23 cellular contexts compared by ENCODE assay signal in the genomic region with DNA sequence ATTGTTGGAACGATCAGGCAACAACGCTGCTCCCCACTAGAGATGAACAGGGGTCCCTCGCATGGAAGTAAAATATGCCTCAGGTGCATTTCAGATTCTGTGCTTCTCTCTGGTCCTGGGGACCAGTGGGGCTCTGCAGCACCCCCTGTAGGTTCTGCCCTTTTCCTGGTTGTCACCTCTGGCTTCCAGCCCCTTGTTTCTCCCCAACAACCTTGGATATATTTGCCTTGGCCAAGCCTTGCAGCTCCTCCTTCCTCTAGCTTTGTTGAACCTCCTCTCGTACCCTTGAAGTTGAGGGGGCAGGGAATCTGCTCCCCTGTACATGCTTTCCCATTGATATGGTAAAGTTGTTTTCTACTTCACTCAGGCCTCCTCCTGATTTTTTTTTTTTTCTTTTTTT. TPM values are rescaled to one million over a fixed set of nuclear protein-coding genes. Genes with fewer than 3 reads are reported as not detected.
DNase-seq lines count a peak whose midpoint lies in the region; ATAC-seq, FAIRE-seq and TF ChIP-seq lines count a peak whose summit lies in the region.
"Had no signal": no experiment of that assay in that cellular context is flagged by ENCODE, and none has a peak within 500 bp of the region (broad histone marks: within the 10 kb centered on the region; RNA-seq: fewer than 3 reads in every experiment).

No MANE protein-coding gene starts in this region.

- H3K4me1 ChIP-seq in BLaER1, result peaks cover 40% of the 10 kb centered on the region
- H3K4me1 ChIP-seq in H1 (replicated peaks in 1 of 4; ENCODE audit: control insufficient read depth in 3 of 4, insufficient read depth in 4 of 4, low read length in 3 of 4), result peaks cover 0 to 8% (median 3%) of the 10 kb centered on the region in 4 experiments; a peak in 4 of 7 replicates
- no peaks in the 10 kb centered on the region for H3K4me1 ChIP-seq in adrenal gland (replicated peaks in 1 of 2)
- H3K4me1 ChIP-seq: neural progenitor cell, tibial artery had no signal

- no peaks in the 10 kb centered on the region for H3K27me3 ChIP-seq in BLaER1
- no peaks in the 10 kb centered on the region for H3K27me3 ChIP-seq in H1 (replicated peaks in 1 of 4; ENCODE audit: control insufficient read depth in 3 of 4, extremely low read depth in 1 of 4, insufficient read depth in 3 of 4, low read length in 3 of 4)
- H3K27me3 ChIP-seq in adrenal gland, result no peaks in the 10 kb centered on the region
- H3K27me3 ChIP-seq: hepatocyte, neural progenitor cell had no signal

- ATAC-seq in GM18873 (IDR thresholded peaks at IDR 0.05; ENCODE audit: low FRiP score, unreplicated experiment), result no peak
- ATAC-seq: stimulated activated naive B cell treated with anti-CD40 and anti-IgM and Interleukin-4, amounts not matched to agents 10 μg/mL and 1 μg/mL and 100 μg/mL, for 72 hours had no signal

- TF ChIP-seq EP300 in H1 (IDR thresholded peaks at IDR 0.05; ENCODE audit: borderline replicate concordance in 1 of 2, low read depth in 2 of 2, low read length in 2 of 2), result no peak

- POLR2A ChIA-PET in H1 (lab: Charles Lee; ENCODE audit: partially characterized antibody), result interaction anchor here (0.6 to 0.8 kb wide), 2 partner anchors 148 to 156 kb away, joined by 3 to 4 read pairs; no protein-coding TSS in a partner anchor

- no peak overlapping the region for H3K27ac ChIP-seq in BLaER1
- H3K27ac ChIP-seq in H1 (ENCODE audit: low read depth, low read length), result no peak overlapping the region
- H3K27ac ChIP-seq in adrenal gland, result no peak overlapping the region
- H3K27ac ChIP-seq: hepatocyte, neural progenitor cell, RWPE1, tibial artery had no signal

- H3K9me3 ChIP-seq in BLaER1 (peaks cover 11% of the 10 kb centered on the region; the same call in 1 of the 2 replicates), H1 (ENCODE audit: insufficient read depth in 2 of 2, low read depth in 1 of 2, low read length in 1 of 2) (peaks cover 0 to 11% of the 10 kb centered on the region in 2 experiments; a peak in 2 of 4 replicates), adrenal gland (replicated peaks in 1 of 3) (no peaks in the 10 kb centered on the region)
- H3K9me3 ChIP-seq: tibial artery had no signal

- H2AFZ ChIP-seq in H1 (ENCODE audit: low read length), result peak overlapping the region; percentile 18; the same call in 1 of the 2 replicates
- H2AFZ ChIP-seq: hepatocyte, neural progenitor cell had no signal

- 83% methylated on average over 4 of the region's 4 CpGs; no CpG with 5 or more reads in 1 of the 2 experiments for WGBS in H1 (ENCODE audit: extremely low coverage in 1 of 2, insufficient coverage in 1 of 2, insufficient read length in 1 of 2, insufficient replicate concordance in 2 of 2, low coverage in 1 of 2, low lambda C conversion rate in 2 of 2, missing lambda C conversion rate in 1 of 2), 2 experiments
- WGBS in adrenal gland, 4 donors, result 53 to 81% (median 58%) methylated on average over 4 of the region's 4 CpGs

- H3K79me2 ChIP-seq in H1 (ENCODE audit: control insufficient read depth in 1 of 2, insufficient read depth in 2 of 2, low read length in 2 of 2), result no peaks in the 10 kb centered on the region
- H3K79me2 ChIP-seq: hepatocyte had no signal

- H3K4me2 ChIP-seq in BLaER1 (peak overlapping the region; percentile 43; the same call in 1 of the 2 replicates), H1 (ENCODE audit: insufficient read depth in 1 of 2, low read depth in 2 of 2, low read length in 2 of 2) (peak overlapping the region in 1 of 2 experiments; percentile 16; a peak in 1 of 4 replicates)
- H3K4me2 ChIP-seq: hepatocyte, neural progenitor cell had no signal

- no peak; a peak in 1 of 4 replicates for TF ChIP-seq RAD21 in H1 (IDR thresholded peaks at IDR 0.05 in 1 of 2, conservative IDR thresholded peaks at IDR 0.05 in 1 of 2; ENCODE audit: low read depth in 2 of 2, low read length in 2 of 2)

- no peak overlapping the region for H2BK120ac ChIP-seq in H1 (replicated peaks; ENCODE audit: low read depth, low read length)

- no peak overlapping the region for H3K23ac ChIP-seq in H1 (ENCODE audit: insufficient read length)

- H3K56ac ChIP-seq in H1 (replicated peaks; ENCODE audit: insufficient read length, low read depth, low read length), result no peak overlapping the region

- no peak overlapping the region for H2AK5ac ChIP-seq in H1 (ENCODE audit: low read depth, low read length)

- H3K4me3 ChIP-seq in BLaER1, result no peak overlapping the region
- no peak overlapping the region; a peak in 1 of 8 replicates for H3K4me3 ChIP-seq in H1 (ENCODE audit: extremely low read depth in 1 of 4, insufficient read depth in 2 of 4, low read depth in 3 of 4, low read length in 4 of 4)
- H3K4me3 ChIP-seq in adrenal gland, result no peak overlapping the region
- H3K4me3 ChIP-seq: hepatocyte, neural progenitor cell, tibial artery had no signal

- no peak overlapping the region for H3K14ac ChIP-seq in H1 (ENCODE audit: insufficient read length)

- no peak overlapping the region for H2BK5ac ChIP-seq in H1 (ENCODE audit: low read depth, low read length)

- intact Hi-C loops in adrenal gland (cut with DNase I), result loop anchor here in 1 of 2 donors (10.0 kb wide), 2 partner anchors 150 to 340 kb away; a partner anchor contains a TSS

- H4K91ac ChIP-seq in H1 (replicated peaks; ENCODE audit: insufficient read length, low read length), result no peak overlapping the region

- no peaks in the 10 kb centered on the region for H3K36me3 ChIP-seq in BLaER1
- no peaks in the 10 kb centered on the region for H3K36me3 ChIP-seq in H1 (ENCODE audit: control insufficient read depth in 2 of 4, insufficient read depth in 4 of 4, low read length in 3 of 4)
- no peaks in the 10 kb centered on the region for H3K36me3 ChIP-seq in adrenal gland (replicated peaks in 1 of 2)
- H3K36me3 ChIP-seq: neural progenitor cell, tibial artery had no signal

- H3K23me2 ChIP-seq in H1 (ENCODE audit: low read depth, low read length), result no peaks in the 10 kb centered on the region

- H2BK15ac ChIP-seq in H1 (ENCODE audit: low read length), result no peak overlapping the region

- no peak overlapping the region for H2BK12ac ChIP-seq in H1 (ENCODE audit: low read depth, low read length)

- DNase-seq in NCI-H69 (lab: John Stamatoyannopoulos, UW) (peak; percentile 13), H1 (ENCODE audit: low read depth in 1 of 2, low spot score in 2 of 2) (peak in 1 of 2 experiments; percentile 49), middle frontal gyrus (ENCODE audit: extremely low spot score, low spot score) (no peak), adrenal gland (no peak)
- no peak for DNase-seq in stimulated activated CD4-positive, alpha-beta T cell treated with anti-CD3 and anti-CD28 coated beads, Interleukin-12 subunit alpha, Interleukin-12 subunit beta, amount 100 ng/mL, for 4 hours
- DNase-seq: activated CD4-positive, alpha-beta T cell treated with anti-CD3 and anti-CD28 coated beads, Interleukin-2, amount 50 U/mL, for 4 hours; activated naive CD8-positive, alpha-beta T cell treated with anti-CD3 and anti-CD28 coated beads for 36 hours; activated T-cell treated with anti-CD3 and anti-CD28 coated beads, Interleukin-2, amount 50 U/mL, for 24 hours; GOT3; kidney glomerular epithelial cell; midbrain; NCI-H1417; NCI-H2171 treated with DMSO at 0.1 percent for 48 hours; NCI-H774; stimulated activated naive B cell treated with anti-CD40 and anti-IgM and Interleukin-4, amounts not matched to agents 10 μg/mL and 1 μg/mL and 100 μg/mL, for 72 hours; tibial artery had no signal

- H3K18ac ChIP-seq in H1 (ENCODE audit: extremely low read depth, low read length), result no peak overlapping the region

- no peak overlapping the region for H4K8ac ChIP-seq in H1 (ENCODE audit: extremely low read depth, insufficient read depth, low read length)

- CTCF ChIA-PET in H1 (lab: Charles Lee; ENCODE audit: partially characterized antibody), result interaction anchor here (0.6 to 2.9 kb wide), 15 partner anchors 9 to 365 kb away, joined by 3 to 12 read pairs (median 3); a partner anchor contains a TSS

- H4K20me1 ChIP-seq in BLaER1, result no peaks in the 10 kb centered on the region
- no peaks in the 10 kb centered on the region for H4K20me1 ChIP-seq in H1 (replicated peaks in 1 of 2; ENCODE audit: control insufficient read depth in 1 of 2, insufficient read depth in 2 of 2, low read length in 2 of 2)

- H3K9ac ChIP-seq in BLaER1 (no peak overlapping the region), H1 (replicated peaks in 1 of 4; ENCODE audit: extremely low read depth in 1 of 4, low read depth in 3 of 4, low read length in 3 of 4) (no peak overlapping the region)
- H3K9ac ChIP-seq: neural progenitor cell had no signal

- no peak overlapping the region for H4K5ac ChIP-seq in H1 (ENCODE audit: insufficient read length, low read depth, low read length)

- H2BK20ac ChIP-seq in H1 (ENCODE audit: low read length), result no peak overlapping the region

- H3K79me1 ChIP-seq in H1 (ENCODE audit: low read depth, low read length), result no peaks in the 10 kb centered on the region

- peak; percentile 51 for TF ChIP-seq CTCF in GM12873 (IDR thresholded peaks at IDR 0.05; ENCODE audit: insufficient read depth, low read depth, low read length, missing control alignments)
- peak in 2 of 3 experiments; percentile 31 to 35; a peak in 3 of 4 replicates for TF ChIP-seq CTCF in H1 (IDR thresholded peaks at IDR 0.05; ENCODE audit: control extremely low read depth in 1 of 3, insufficient read depth in 1 of 3, low read depth in 1 of 3, low read length in 3 of 3)
- TF ChIP-seq CTCF in adrenal gland (IDR thresholded peaks at IDR 0.05), result no peak

- no peak for FAIRE-seq in H1 (lab: Jason Lieb, UNC)

- TF ChIP-seq POLR2A in H1 (IDR thresholded peaks at IDR 0.05; ENCODE audit: control extremely low read depth in 1 of 2, low read depth in 2 of 2, low read length in 2 of 2) (no peak), adrenal gland (IDR thresholded peaks at IDR 0.05) (no peak)

- peak overlapping the region; percentile 8 for H3K4ac ChIP-seq in H1 (replicated peaks; ENCODE audit: insufficient read length, low read depth, low read length)

RNA-seq across cellular contexts. Expression of a gene that starts 5.4 kb away (rescaled TPM):
- not detected in 2 replicates for total RNA-seq in H1 (2021; fragmentation: NEBNext Ultra II Directional; extraction: Animal tissue kit (Norgen Biotek cat#: 25700))
- polyA plus RNA-seq in H1 (2011; rRNA removed) (not detected in 2 replicates), adrenal gland (not detected)
- not detected for polyA plus RNA-seq in H1 (2011; cell fraction: cytosol; rRNA removed)
- polyA plus RNA-seq in H1 (2011; cell fraction: nucleus; rRNA removed), result not detected
- polyA plus RNA-seq in H1 (2012, experiment 1 of 2), result not detected in 4 replicates
- polyA plus RNA-seq in H1 (2012, experiment 2 of 2), result not detected
- not detected for polyA plus RNA-seq in H1 (2013, experiment 1 of 2)
- not detected for polyA plus RNA-seq in H1 (2013, experiment 2 of 2)
- not detected in 2 replicates for polyA minus RNA-seq in H1 (2011; rRNA and poly(A)+ RNA removed)
- not detected for polyA minus RNA-seq in H1 (2011; cell fraction: cytosol; rRNA and poly(A)+ RNA removed)
- not detected for polyA minus RNA-seq in H1 (2011; cell fraction: nucleus; rRNA and poly(A)+ RNA removed)
- not detected for total RNA-seq in adrenal gland
- total RNA-seq: activated naive CD8-positive, alpha-beta T cell treated with anti-CD3 and anti-CD28 coated beads for 36 hours; fibroblast of lung; hepatocyte had no signal
- polyA plus RNA-seq: fibroblast of lung, hepatocyte had no signal

RNA-seq across cellular contexts. Expression of a gene that starts 44.0 kb away (rescaled TPM):
- total RNA-seq in H1 (2021; fragmentation: NEBNext Ultra II Directional; extraction: Animal tissue kit (Norgen Biotek cat#: 25700)), result not detected in 2 replicates
- polyA plus RNA-seq in H1 (2011; rRNA removed), result not detected in 2 replicates
- polyA plus RNA-seq in H1 (2011; cell fraction: cytosol; rRNA removed), result not detected
- polyA plus RNA-seq in H1 (2011; cell fraction: nucleus; rRNA removed), result not detected
- polyA plus RNA-seq in H1 (2012, experiment 1 of 2), result 0.07 TPM in 1 of 4 replicates, not detected in the others
- polyA plus RNA-seq in H1 (2012, experiment 2 of 2), result not detected
- polyA plus RNA-seq in H1 (2013, experiment 1 of 2), result not detected
- not detected for polyA plus RNA-seq in H1 (2013, experiment 2 of 2)
- not detected in 2 replicates for polyA minus RNA-seq in H1 (2011; rRNA and poly(A)+ RNA removed)
- not detected for polyA minus RNA-seq in H1 (2011; cell fraction: cytosol; rRNA and poly(A)+ RNA removed)
- polyA minus RNA-seq in H1 (2011; cell fraction: nucleus; rRNA and poly(A)+ RNA removed), result not detected
- total RNA-seq in adrenal gland, result not detected
- not detected for polyA plus RNA-seq in adrenal gland
- total RNA-seq: activated naive CD8-positive, alpha-beta T cell treated with anti-CD3 and anti-CD28 coated beads for 36 hours; fibroblast of lung; hepatocyte had no signal
- polyA plus RNA-seq: fibroblast of lung, hepatocyte had no signal

RNA-seq across cellular contexts. Expression of a gene that starts 52.9 kb away (rescaled TPM):
- total RNA-seq in H1 (2021; fragmentation: NEBNext Ultra II Directional; extraction: Animal tissue kit (Norgen Biotek cat#: 25700)), result 453 and 457 TPM in 2 replicates
- polyA plus RNA-seq in H1 (2011; rRNA removed) (261 and 313 TPM in 2 replicates), adrenal gland (100 to 1,000 TPM; 153 to 217 (median 165) TPM)
- 310 TPM for polyA plus RNA-seq in H1 (2011; cell fraction: cytosol; rRNA removed)
- polyA plus RNA-seq in H1 (2011; cell fraction: nucleus; rRNA removed), result 796 TPM
- 369 to 470 TPM (median 416 TPM) in 4 replicates for polyA plus RNA-seq in H1 (2012, experiment 1 of 2)
- polyA plus RNA-seq in H1 (2012, experiment 2 of 2), result 263 TPM
- polyA plus RNA-seq in H1 (2013, experiment 1 of 2), result 204 TPM
- 205 TPM for polyA plus RNA-seq in H1 (2013, experiment 2 of 2)
- 474 and 542 TPM in 2 replicates for polyA minus RNA-seq in H1 (2011; rRNA and poly(A)+ RNA removed)
- 279 TPM for polyA minus RNA-seq in H1 (2011; cell fraction: cytosol; rRNA and poly(A)+ RNA removed)
- 209 TPM for polyA minus RNA-seq in H1 (2011; cell fraction: nucleus; rRNA and poly(A)+ RNA removed)
- 1,000 to 10,000 TPM in 1 of 8 donors, 100 to 1,000 TPM in 7; 342 to 1,048 (median 542) TPM for total RNA-seq in adrenal gland

Comparison
In these comparisons a context has a peak if more than half of its experiments do, and no peak if none do; other contexts are left out.
1. CTCF ChIP-seq: peak in GM12873 (single experiment) and H1 (2 of 3); none in adrenal gland (0 of 6).